11 cellular contexts compared by ENCODE assay signal in the genomic region with DNA sequence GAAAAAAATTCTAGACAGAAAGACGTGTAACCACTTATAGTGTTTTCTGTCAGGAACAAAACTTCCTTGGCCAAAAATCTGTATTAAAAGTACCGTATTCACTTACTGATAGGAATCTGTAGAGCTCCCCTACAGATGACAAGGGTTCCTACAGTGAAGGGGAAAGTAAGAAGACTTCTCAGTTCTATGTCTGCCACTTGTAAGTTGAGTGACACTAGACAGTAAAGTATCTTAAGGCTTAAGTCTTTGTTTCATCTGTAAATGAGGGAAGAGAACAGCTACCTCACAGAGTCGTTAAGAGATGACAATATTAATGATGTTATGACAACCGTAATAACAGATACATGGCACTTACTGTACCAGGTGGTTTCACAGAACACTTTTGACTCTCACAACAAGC. TPM values are rescaled to one million over a fixed set of nuclear protein-coding genes. Genes with fewer than 3 reads are reported as not detected.
DNase-seq lines count a peak whose midpoint lies in the region; ATAC-seq lines count a peak whose summit lies in the region.
"Had no signal": no experiment of that assay in that cellular context is flagged by ENCODE, and none has a peak within 500 bp of the region (broad histone marks: within the 10 kb centered on the region; RNA-seq: fewer than 3 reads in every experiment).

No MANE protein-coding gene starts in this region.

- H3K79me1 ChIP-seq in mesendoderm (ENCODE audit: low read length) = no peaks in the 10 kb centered on the region

- no peak overlapping the region for H3K27ac Mint-ChIP-seq in stimulated activated effector memory CD8-positive, alpha-beta T cell treated with anti-CD3 and anti-CD28 coated beads, Interleukin-12 subunit alpha, Interleukin-12 subunit beta, amount 100 ng/mL, for 72 hours
- H3K27ac Mint-ChIP-seq: nephron progenitor cell had no signal

- H2AK5ac ChIP-seq in mesendoderm (ENCODE audit: low read length) = no peak overlapping the region

- ATAC-seq in HG03520 (IDR thresholded peaks at IDR 0.05; ENCODE audit: unreplicated experiment) (peak; percentile 24), HG02798 (IDR thresholded peaks at IDR 0.05; ENCODE audit: poor library complexity, unreplicated experiment) (no peak), HG03095 (IDR thresholded peaks at IDR 0.05; ENCODE audit: unreplicated experiment) (no peak)
- no peak for ATAC-seq in stimulated activated effector memory CD8-positive, alpha-beta T cell treated with anti-CD3 and anti-CD28 coated beads, Interleukin-12 subunit alpha, Interleukin-12 subunit beta, amount 100 ng/mL, for 72 hours
- ATAC-seq: gastroesophageal sphincter had no signal

- H3K4me1 Mint-ChIP-seq in stimulated activated effector memory CD8-positive, alpha-beta T cell treated with anti-CD3 and anti-CD28 coated beads, Interleukin-12 subunit alpha, Interleukin-12 subunit beta, amount 100 ng/mL, for 72 hours = peaks cover 50% of the 10 kb centered on the region

- H3K36me3 Mint-ChIP-seq in stimulated activated effector memory CD8-positive, alpha-beta T cell treated with anti-CD3 and anti-CD28 coated beads, Interleukin-12 subunit alpha, Interleukin-12 subunit beta, amount 100 ng/mL, for 72 hours = peaks cover 24% of the 10 kb centered on the region

- no peak overlapping the region for H2BK120ac ChIP-seq in mesendoderm (ENCODE audit: low read depth, low read length)

- no peak overlapping the region for H3K18ac ChIP-seq in mesendoderm (ENCODE audit: low read length)

- no peak overlapping the region for H2BK5ac ChIP-seq in mesendoderm (ENCODE audit: low read length)

- no peak overlapping the region for H3K9ac ChIP-seq in mesendoderm (ENCODE audit: low read length)

- H3K4ac ChIP-seq in mesendoderm (ENCODE audit: low read depth, low read length) = no peak overlapping the region

- H3K4me1 ChIP-seq in mesendoderm (ENCODE audit: control insufficient read depth, low read depth, low read length) = no peaks in the 10 kb centered on the region

- no peak overlapping the region for H4K8ac ChIP-seq in mesendoderm (ENCODE audit: low read depth, low read length)

- WGBS in mesendoderm (ENCODE audit: extremely low coverage, insufficient coverage, low lambda C conversion rate) = no CpG with 5 or more reads among the region's 4 CpGs

- no peak overlapping the region for H3K23ac ChIP-seq in mesendoderm (ENCODE audit: low read length)

- H3K56ac ChIP-seq in mesendoderm (ENCODE audit: low read length) = no peak overlapping the region

- H3K4me3 Mint-ChIP-seq in stimulated activated effector memory CD8-positive, alpha-beta T cell treated with anti-CD3 and anti-CD28 coated beads, Interleukin-12 subunit alpha, Interleukin-12 subunit beta, amount 100 ng/mL, for 72 hours = no peak overlapping the region

- no peak overlapping the region for H2BK15ac ChIP-seq in mesendoderm (replicated peaks; ENCODE audit: low read depth)

- H3K4me2 ChIP-seq in mesendoderm (ENCODE audit: low read length) = no peak overlapping the region

- H3K27ac ChIP-seq in mesendoderm (ENCODE audit: low read depth, low read length) = no peak overlapping the region
- H3K27ac ChIP-seq: gastroesophageal sphincter, thyroid gland had no signal

- no peaks in the 10 kb centered on the region for H3K9me3 Mint-ChIP-seq in stimulated activated effector memory CD8-positive, alpha-beta T cell treated with anti-CD3 and anti-CD28 coated beads, Interleukin-12 subunit alpha, Interleukin-12 subunit beta, amount 100 ng/mL, for 72 hours
- H3K9me3 Mint-ChIP-seq: nephron progenitor cell had no signal

- no peaks in the 10 kb centered on the region for H3K27me3 ChIP-seq in mesendoderm (ENCODE audit: insufficient read depth, low read length, poor library complexity)
- H3K27me3 ChIP-seq: gastroesophageal sphincter, thyroid gland had no signal

- no peaks in the 10 kb centered on the region for H3K79me2 ChIP-seq in mesendoderm (ENCODE audit: control insufficient read depth, insufficient read depth, low read length)

- DNase-seq in NCI-H510A treated with DMSO at 0.1 percent for 48 hours (lab: John Stamatoyannopoulos, UW) (peak; percentile 12), NCI-H510A (lab: John Stamatoyannopoulos, UW) (no peak), OCI-M1 (lab: John Stamatoyannopoulos, UW) (peak; percentile 25), mesendoderm (peak; percentile 28)
- no peak for DNase-seq in stimulated activated effector memory CD8-positive, alpha-beta T cell treated with anti-CD3 and anti-CD28 coated beads, Interleukin-12 subunit alpha, Interleukin-12 subunit beta, amount 100 ng/mL, for 72 hours (ENCODE audit: low spot score in 2 of 2)

- H4K5ac ChIP-seq in mesendoderm (ENCODE audit: low read length) = no peak overlapping the region

- H3K4me3 ChIP-seq in mesendoderm (ENCODE audit: low read length) = no peak overlapping the region
- H3K4me3 ChIP-seq: gastroesophageal sphincter, thyroid gland had no signal

- no peaks in the 10 kb centered on the region for H3K36me3 ChIP-seq in mesendoderm (ENCODE audit: control insufficient read depth, insufficient read depth, low read length)

RNA-seq across cellular contexts. Expression of gene COQ2, which starts 3.3 kb away (rescaled TPM):
- polyA plus RNA-seq in mesendoderm (2013, experiment 1 of 2) = 30.4 TPM
- polyA plus RNA-seq in mesendoderm (2013, experiment 2 of 2) = 29.4 TPM

RNA-seq across cellular contexts. Expression of gene HPSE, which starts 53.3 kb away (rescaled TPM):
- 1.8 TPM for polyA plus RNA-seq in mesendoderm (2013, experiment 1 of 2)
- 1.7 TPM for polyA plus RNA-seq in mesendoderm (2013, experiment 2 of 2)

Comparison
In these comparisons a context has a peak if more than half of its experiments do, and no peak if none do; other contexts are left out.
1. DNase-seq: peak in NCI-H510A treated with DMSO at 0.1 percent for 48 hours (single experiment), OCI-M1 (single experiment) and mesendoderm (single experiment); none in NCI-H510A (single experiment) and stimulated activated effector memory CD8-positive, alpha-beta T cell treated with anti-CD3 and anti-CD28 coated beads, Interleukin-12 subunit alpha, Interleukin-12 subunit beta, amount 100 ng/mL, for 72 hours (0 of 2).